In genomic region chr1:162878000-162878596, GRCh38 we compare ENCODE assay signal across 9 cellular contexts. TPM values are rescaled to one million over a fixed set of nuclear protein-coding genes. Genes with fewer than 3 reads are reported as not detected.
DNase-seq lines count a peak whose midpoint lies in the region; ATAC-seq, FAIRE-seq and TF ChIP-seq lines count a peak whose summit lies in the region.
"Had no signal": no experiment of that assay in that cellular context is flagged by ENCODE, and none has a peak within 500 bp of the region (broad histone marks: within the 10 kb centered on the region; RNA-seq: fewer than 3 reads in every experiment).

No MANE protein-coding gene starts in this region.

- TF ChIP-seq CTCF in RWPE2 (IDR thresholded peaks at IDR 0.05; ENCODE audit: poor library complexity, severe bottlenecking) (peak; percentile 80), endothelial cell of umbilical vein (IDR thresholded peaks at IDR 0.05; ENCODE audit: extremely low read depth in 1 of 2, insufficient read depth in 1 of 2, low read depth in 1 of 2, low read length in 2 of 2) (peak; percentile 71 to 80), mucosa of descending colon (IDR thresholded peaks at IDR 0.05) (no peak)

- H3K4me2 ChIP-seq in endothelial cell of umbilical vein (ENCODE audit: insufficient read depth, low read length) = no peak overlapping the region

- peak; percentile 49 for ATAC-seq in RWPE2 (ENCODE audit: low read depth)
- peak; percentile 56 for ATAC-seq in mucosa of descending colon
- no peak for ATAC-seq in HG03039 (IDR thresholded peaks at IDR 0.05; ENCODE audit: unreplicated experiment)
- ATAC-seq in HG02678 (IDR thresholded peaks at IDR 0.05; ENCODE audit: unreplicated experiment) = no peak

- H2AFZ ChIP-seq in endothelial cell of umbilical vein (ENCODE audit: low read depth, low read length) = peak overlapping the region; percentile 48

- no peak overlapping the region for H3K27ac ChIP-seq in RWPE2 (ENCODE audit: poor library complexity, severe bottlenecking)
- H3K27ac ChIP-seq in endothelial cell of umbilical vein (ENCODE audit: insufficient read depth, low read depth, low read length) = no peak overlapping the region

- no peaks in the 10 kb centered on the region for H3K36me3 ChIP-seq in RWPE2 (ENCODE audit: low read depth)
- H3K36me3 ChIP-seq in endothelial cell of umbilical vein (ENCODE audit: control insufficient read depth in 2 of 2, extremely low read depth in 1 of 2, insufficient read depth in 2 of 2, low read length in 2 of 2) = no peaks in the 10 kb centered on the region
- H3K36me3 ChIP-seq in mucosa of descending colon (ENCODE audit: low read depth) = no peaks in the 10 kb centered on the region

- intact Hi-C loops in endothelial cell of umbilical vein (cut with micrococcal nuclease) (loop anchor here (1.0 to 2.0 kb wide), 5 partner anchors 24 to 437 kb away; partner anchors contain the start of gene RGS4), mucosa of descending colon (cut with DNase I, micrococcal nuclease) (loop anchor here (10.0 kb wide), 1 partner anchor 297 kb away; no protein-coding TSS in a partner anchor)

- H3K9me1 ChIP-seq in endothelial cell of umbilical vein (replicated peaks; ENCODE audit: control insufficient read depth, extremely low read depth, insufficient read depth, low read length) = no peaks in the 10 kb centered on the region

- no peak overlapping the region for H3K9ac ChIP-seq in endothelial cell of umbilical vein (replicated peaks; ENCODE audit: extremely low read depth, insufficient read depth, low read length)

- no peak overlapping the region for H3K4me3 ChIP-seq in RWPE2 (ENCODE audit: severe bottlenecking)
- H3K4me3 ChIP-seq in endothelial cell of umbilical vein (replicated peaks in 1 of 3; ENCODE audit: insufficient read depth in 1 of 3, low read depth in 1 of 3, low read length in 3 of 3) = no peak overlapping the region
- H3K4me3 ChIP-seq in mucosa of descending colon = no peak overlapping the region

- POLR2A ChIA-PET in endothelial cell of umbilical vein (lab: Charles Lee) = interaction anchor here (1.0 to 1.3 kb wide), 2 partner anchors 191 to 193 kb away, joined by 4 read pairs; partner anchors contain the start of gene RGS4

- no peak for TF ChIP-seq POLR2A in endothelial cell of umbilical vein (IDR thresholded peaks at IDR 0.05; ENCODE audit: low read depth, low read length)

- H3K79me2 ChIP-seq in endothelial cell of umbilical vein (ENCODE audit: control insufficient read depth, insufficient read depth, low read length) = no peaks in the 10 kb centered on the region

- no peaks in the 10 kb centered on the region for H3K9me3 ChIP-seq in RWPE2 (ENCODE audit: severe bottlenecking)
- no peaks in the 10 kb centered on the region for H3K9me3 ChIP-seq in endothelial cell of umbilical vein (replicated peaks; ENCODE audit: control insufficient read depth, insufficient read depth, low read length)
- H3K9me3 ChIP-seq in mucosa of descending colon = no peaks in the 10 kb centered on the region

- no TSS peak for BruUV-seq in endothelial cell of umbilical vein (replicated peaks; lab: Mats Ljungman, UMichigan)

- DNase-seq in activated CD4-positive, alpha-beta T cell treated with anti-CD3 and anti-CD28 coated beads for 48 hours = peak; percentile 50
- DNase-seq in activated CD4-positive, alpha-beta T cell treated with anti-CD3 and anti-CD28 coated beads, Interleukin-2, amount 50 U/mL, for 1 hour = no peak
- peak; percentile 17 for DNase-seq in LoVo (ENCODE audit: low spot score)
- DNase-seq in RWPE2 (ENCODE audit: low spot score) = no peak
- peak; percentile 85 for DNase-seq in endothelial cell of umbilical vein (ENCODE audit: low read depth, low spot score)
- DNase-seq in mucosa of descending colon = peak in 2 of 3 donors; percentile 40 to 65

- H3K27me3 ChIP-seq in RWPE2 (ENCODE audit: insufficient read depth, poor library complexity, severe bottlenecking) = no peaks in the 10 kb centered on the region
- H3K27me3 ChIP-seq in endothelial cell of umbilical vein (ENCODE audit: control insufficient read depth in 2 of 2, insufficient read depth in 2 of 2, low read length in 2 of 2) = no peaks in the 10 kb centered on the region

- H4K20me1 ChIP-seq in endothelial cell of umbilical vein (replicated peaks; ENCODE audit: control insufficient read depth, extremely low read depth, insufficient read depth, low read length) = no peaks in the 10 kb centered on the region

- H3K4me1 ChIP-seq in RWPE2 (ENCODE audit: insufficient read depth, poor library complexity, severe bottlenecking) (peaks cover 10% of the 10 kb centered on the region), endothelial cell of umbilical vein (ENCODE audit: control insufficient read depth, extremely low read depth, insufficient read depth, low read length) (peaks cover 24% of the 10 kb centered on the region), mucosa of descending colon (ENCODE audit: low read depth) (no peaks in the 10 kb centered on the region)

- CTCF ChIA-PET in endothelial cell of umbilical vein (lab: Charles Lee) = interaction anchor here (0.6 to 2.4 kb wide), 34 partner anchors 9 to 437 kb away, joined by 3 to 152 read pairs (median 5); partner anchors contain the start of genes CCDC190 and RGS4

- dilution Hi-C loops in endothelial cell of umbilical vein (cut with MboI; ENCODE audit: extremely low pct_ligation_motif_present, low sequenced_read_pairs) = loop anchor here (25.0 kb wide), 1 partner anchor 309 kb away; no protein-coding TSS in a partner anchor

- peak; percentile 83 for FAIRE-seq in endothelial cell of umbilical vein (lab: Jason Lieb, UNC)
- FAIRE-seq: colon had no signal

TF ChIP-seq in endothelial cell of umbilical vein, 7 proteins besides CTCF, POLR2A, EP300 and RAD21:
- TF ChIP-seq MYC (IDR thresholded peaks at IDR 0.05; ENCODE audit: low read depth, low read length) (no peak), GATA2 (IDR thresholded peaks at IDR 0.05; ENCODE audit: insufficient read depth, insufficient read length, low read depth, low read length) (no peak), FOS (IDR thresholded peaks at IDR 0.05; ENCODE audit: borderline replicate concordance, insufficient read depth, low read length) (no peak), EZH2 (IDR thresholded peaks at IDR 0.05; ENCODE audit: borderline replicate concordance, low read depth, low read length, severe bottlenecking) (no peak)
- TF ChIP-seq, protein P1, sequence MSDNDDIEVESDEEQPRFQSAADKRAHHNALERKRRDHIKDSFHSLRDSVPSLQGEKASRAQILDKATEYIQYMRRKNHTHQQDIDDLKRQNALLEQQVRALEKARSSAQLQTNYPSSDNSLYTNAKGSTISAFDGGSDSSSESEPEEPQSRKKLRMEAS (IDR thresholded peaks at IDR 0.05; ENCODE audit: insufficient read depth, insufficient read length) = no peak
TF ChIP-seq in endothelial cell of umbilical vein: peak in this region for 0.

RNA-seq across cellular contexts. Expression of gene CCDC190, which starts 17.1 kb away (rescaled TPM):
- total RNA-seq in endothelial cell of umbilical vein = 4.5 and 9.0 TPM in 2 replicates
- 1.9 and 3.7 TPM in 2 replicates for polyA plus RNA-seq in endothelial cell of umbilical vein
- polyA plus RNA-seq in endothelial cell of umbilical vein (2011; cell fraction: cytosol; rRNA removed) = 8.6 and 9.5 TPM in 2 replicates
- 14.6 and 22.8 TPM in 2 replicates for polyA plus RNA-seq in endothelial cell of umbilical vein (2011; cell fraction: nucleus; rRNA removed)
- polyA plus RNA-seq in endothelial cell of umbilical vein (2012) = 3.3 and 5.7 TPM in 2 replicates
- polyA minus RNA-seq in endothelial cell of umbilical vein = 2.8 and 4.0 TPM in 2 replicates
- not detected for polyA minus RNA-seq in endothelial cell of umbilical vein (2011; cell fraction: cytosol; rRNA and poly(A)+ RNA removed)
- polyA minus RNA-seq in endothelial cell of umbilical vein (2011; cell fraction: nucleus; rRNA and poly(A)+ RNA removed) = 18.8 and 25.0 TPM in 2 replicates
- total RNA-seq in mucosa of descending colon = not detected

Comparison
In these comparisons a context has a peak if more than half of its experiments do, and no peak if none do; other contexts are left out.
1. DNase-seq: peak in activated CD4-positive, alpha-beta T cell treated with anti-CD3 and anti-CD28 coated beads for 48 hours (single experiment), LoVo (single experiment), endothelial cell of umbilical vein (single experiment) and mucosa of descending colon (2 of 3); none in activated CD4-positive, alpha-beta T cell treated with anti-CD3 and anti-CD28 coated beads, Interleukin-2, amount 50 U/mL, for 1 hour (single experiment) and RWPE2 (single experiment).
2. ATAC-seq: peak in RWPE2 (single experiment) and mucosa of descending colon (single experiment); none in HG03039 (single experiment) and HG02678 (single experiment).